11 cellular contexts compared by ENCODE assay signal in genomic region chr11:102553835-102554282, GRCh38. TPM values are rescaled to one million over a fixed set of nuclear protein-coding genes. Genes with fewer than 3 reads are reported as not detected.
DNase-seq lines count a peak whose midpoint lies in the region; ATAC-seq and TF ChIP-seq lines count a peak whose summit lies in the region.
"Had no signal": no experiment of that assay in that cellular context is flagged by ENCODE, and none has a peak within 500 bp of the region (broad histone marks: within the 10 kb centered on the region; RNA-seq: fewer than 3 reads in every experiment).

No MANE protein-coding gene starts in this region.

- H3K27ac ChIP-seq in HCT116 (ENCODE audit: low read depth, low read length): no peak overlapping the region
- no peak overlapping the region for H3K27ac ChIP-seq in Karpas-422 (ENCODE audit: low read length)

- peak overlapping the region; percentile 57; the same call in 1 of the 2 replicates for H3K9ac ChIP-seq in HCT116 (ENCODE audit: low read length)
- no peak overlapping the region for H3K9ac ChIP-seq in Karpas-422 (ENCODE audit: low read length)

- H3K9me3 ChIP-seq in HCT116 (ENCODE audit: control insufficient read depth in 1 of 2, insufficient read depth in 1 of 2, low read depth in 1 of 2, low read length in 2 of 2) (no peaks in the 10 kb centered on the region), Karpas-422 (ENCODE audit: low read length) (no peaks in the 10 kb centered on the region)

- no peak for TF ChIP-seq CTCF in HCT116 (IDR thresholded peaks at IDR 0.05 in 2 of 3, conservative IDR thresholded peaks at IDR 0.05 in 1 of 3; ENCODE audit: borderline replicate concordance in 1 of 3, insufficient read depth in 1 of 3, low read depth in 2 of 3, low read length in 2 of 3)

- H3K4me1 ChIP-seq in HCT116 (ENCODE audit: control insufficient read depth in 1 of 2, insufficient read depth in 2 of 2, low read length in 2 of 2): peaks cover 28 to 57% of the 10 kb centered on the region in 2 experiments
- H3K4me1 ChIP-seq in Karpas-422 (ENCODE audit: low read length): no peaks in the 10 kb centered on the region

- H3K4me3 Mint-ChIP-seq in activated T-cell treated with anti-CD3 and anti-CD28 coated beads, Interleukin-2, amount 50 U/mL, for 72 hours: no peak overlapping the region

- intact Hi-C loops in HCT116 (cut with micrococcal nuclease): no loop called here
- intact Hi-C loops in posterior vena cava (cut with DNase I): no loop called here

- H4K20me1 ChIP-seq in HCT116 (ENCODE audit: insufficient read depth) (no peaks in the 10 kb centered on the region), Karpas-422 (ENCODE audit: insufficient read depth, low read depth, low read length) (no peaks in the 10 kb centered on the region)

- no peak overlapping the region for H3K4me3 ChIP-seq in HCT116 (replicated peaks in 1 of 2; ENCODE audit: low read depth in 1 of 2, low read length in 2 of 2)
- no peak overlapping the region for H3K4me3 ChIP-seq in Karpas-422 (ENCODE audit: low read length)

- H3K9me2 ChIP-seq in HCT116 (ENCODE audit: insufficient read depth): no peaks in the 10 kb centered on the region
- no peaks in the 10 kb centered on the region for H3K9me2 ChIP-seq in Karpas-422 (replicated peaks; ENCODE audit: insufficient read depth, low read length)

- TF ChIP-seq POLR2A in HCT116 (IDR thresholded peaks at IDR 0.05; ENCODE audit: borderline replicate concordance, extremely low read depth, insufficient read depth, insufficient read length): no peak

- H3K36me3 ChIP-seq in HCT116 (ENCODE audit: control insufficient read depth in 1 of 2, insufficient read depth in 2 of 2, low read length in 2 of 2) (no peaks in the 10 kb centered on the region), Karpas-422 (ENCODE audit: insufficient read depth, low read length) (no peaks in the 10 kb centered on the region)

- CTCF ChIA-PET in HCT116 (lab: Charles Lee): interaction anchor here (1.2 to 1.3 kb wide), 2 partner anchors 10 to 59 kb away, joined by 3 to 6 read pairs; no protein-coding TSS in a partner anchor

- H2AFZ ChIP-seq in HCT116 (ENCODE audit: low read depth, low read length, poor library complexity, severe bottlenecking) (no peak overlapping the region), Karpas-422 (ENCODE audit: low read length) (no peak overlapping the region)

- POLR2A ChIA-PET in HCT116 (lab: Charles Lee): no interaction called here

- H3K9me3 Mint-ChIP-seq in activated T-cell treated with anti-CD3 and anti-CD28 coated beads, Interleukin-2, amount 50 U/mL, for 72 hours: no peaks in the 10 kb centered on the region

- TF ChIP-seq RAD21 in HCT116 (IDR thresholded peaks at IDR 0.05; ENCODE audit: low read depth): no peak

- no TSS peak for BruUV-seq in HCT116 (replicated peaks; lab: Mats Ljungman, UMichigan)

- peaks cover 6% of the 10 kb centered on the region for H3K27me3 Mint-ChIP-seq in activated T-cell treated with anti-CD3 and anti-CD28 coated beads, Interleukin-2, amount 50 U/mL, for 72 hours (ENCODE audit: low read depth)

- no peaks in the 10 kb centered on the region for H3K36me3 Mint-ChIP-seq in activated T-cell treated with anti-CD3 and anti-CD28 coated beads, Interleukin-2, amount 50 U/mL, for 72 hours (ENCODE audit: insufficient read depth in 2 of 2)

- no peaks in the 10 kb centered on the region for H3K4me1 Mint-ChIP-seq in activated T-cell treated with anti-CD3 and anti-CD28 coated beads, Interleukin-2, amount 50 U/mL, for 72 hours (ENCODE audit: low read depth)

- H3K27ac Mint-ChIP-seq in activated T-cell treated with anti-CD3 and anti-CD28 coated beads, Interleukin-2, amount 50 U/mL, for 72 hours: no peak overlapping the region

- ATAC-seq in GM18907 (IDR thresholded peaks at IDR 0.05; ENCODE audit: unreplicated experiment) (peak; percentile 77), HCT116 (no peak), HG03457 (IDR thresholded peaks at IDR 0.05; ENCODE audit: unreplicated experiment) (peak; percentile 75)
- ATAC-seq in activated T-cell treated with anti-CD3 and anti-CD28 coated beads, Interleukin-2, amount 50 U/mL, for 72 hours (replicated peaks in 1 of 2): no peak

- H3K27me3 ChIP-seq in HCT116 (ENCODE audit: insufficient read depth, low read length) (no peaks in the 10 kb centered on the region), Karpas-422 (ENCODE audit: low read length) (no peaks in the 10 kb centered on the region)

- H3K79me2 ChIP-seq in HCT116 (ENCODE audit: insufficient read depth, low read length) (no peaks in the 10 kb centered on the region), Karpas-422 (ENCODE audit: low read length) (no peaks in the 10 kb centered on the region)

- peak overlapping the region; percentile 59 for H3K4me2 ChIP-seq in HCT116 (ENCODE audit: low read length)
- no peak overlapping the region for H3K4me2 ChIP-seq in Karpas-422 (ENCODE audit: low read depth, low read length, poor library complexity, severe bottlenecking)

- RAD21 ChIA-PET in HCT116 (lab: Charles Lee; ENCODE audit: low non-redundant PET in 1 of 2, low total read pairs in 2 of 2, uncharacterized antibody in 2 of 2, unreplicated experiment in 2 of 2): no interaction called here

- DNase-seq in HCT116 (ENCODE audit: low read depth, low spot score) (no peak), myocyte (ENCODE audit: low read depth) (peak; percentile 45), COR-L47 (lab: John Stamatoyannopoulos, UW) (no peak), posterior vena cava (ENCODE audit: low spot score) (no peak), Karpas-422 (no peak)
- DNase-seq in activated T-cell treated with anti-CD3 and anti-CD28 coated beads, Interleukin-2, amount 50 U/mL, for 72 hours: no peak
- DNase-seq: dermis blood vessel endothelial cell, HCEC 1CT, NCI-H146 had no signal

TF ChIP-seq in HCT116, 20 proteins besides CTCF, POLR2A, EP300 and RAD21:
- TF ChIP-seq ZFX (IDR thresholded peaks at IDR 0.05): 0 out of 2 replicates have a peak, but pooled peaks have one; percentile 24
- TF ChIP-seq, protein P1, sequence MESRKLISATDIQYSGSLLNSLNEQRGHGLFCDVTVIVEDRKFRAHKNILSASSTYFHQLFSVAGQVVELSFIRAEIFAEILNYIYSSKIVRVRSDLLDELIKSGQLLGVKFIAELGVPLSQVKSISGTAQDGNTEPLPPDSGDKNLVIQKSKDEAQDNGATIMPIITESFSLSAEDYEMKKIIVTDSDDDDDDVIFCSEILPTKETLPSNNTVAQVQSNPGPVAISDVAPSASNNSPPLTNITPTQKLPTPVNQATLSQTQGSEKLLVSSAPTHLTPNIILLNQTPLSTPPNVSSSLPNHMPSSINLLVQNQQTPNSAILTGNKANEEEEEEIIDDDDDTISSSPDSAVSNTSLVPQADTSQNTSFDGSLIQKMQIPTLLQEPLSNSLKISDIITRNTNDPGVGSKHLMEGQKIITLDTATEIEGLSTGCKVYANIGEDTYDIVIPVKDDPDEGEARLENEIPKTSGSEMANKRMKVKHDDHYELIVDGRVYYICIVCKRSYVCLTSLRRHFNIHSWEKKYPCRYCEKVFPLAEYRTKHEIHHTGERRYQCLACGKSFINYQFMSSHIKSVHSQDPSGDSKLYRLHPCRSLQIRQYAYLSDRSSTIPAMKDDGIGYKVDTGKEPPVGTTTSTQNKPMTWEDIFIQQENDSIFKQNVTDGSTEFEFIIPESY (IDR thresholded peaks at IDR 0.05; ENCODE audit: extremely low read depth, insufficient replicate concordance, low read length): no peak

RNA-seq across cellular contexts. Expression of gene MMP7, which starts 23.3 kb away (rescaled TPM):
- total RNA-seq in HCT116 (2021; ENCODE audit: unreplicated experiment): 0.61 TPM
- 0.39 and 1.0 TPM in 2 replicates for polyA plus RNA-seq in HCT116 (2012)
- not detected in 2 replicates for total RNA-seq in myocyte
- polyA plus RNA-seq in myocyte (2012): 0.09 TPM
- not detected for total RNA-seq in posterior vena cava
- not detected for total RNA-seq in activated T-cell treated with anti-CD3 and anti-CD28 coated beads, Interleukin-2, amount 50 U/mL, for 72 hours
- 0.34 TPM in 1 of 2 replicates, not detected in the other for total RNA-seq in Karpas-422 (2014; rRNA removed; shearing (Covaris generic); ENCODE audit: low replicate concordance)

Comparison
In these comparisons a context has a peak if more than half of its experiments do, and no peak if none do; other contexts are left out.
1. ATAC-seq: peak in GM18907 (single experiment) and HG03457 (single experiment); none in HCT116 (single experiment) and activated T-cell treated with anti-CD3 and anti-CD28 coated beads, Interleukin-2, amount 50 U/mL, for 72 hours (0 of 2).